8 cellular contexts compared by ENCODE assay signal in genomic region chrX:135740683-135741149, GRCh38. TPM values are rescaled to one million over a fixed set of nuclear protein-coding genes. Genes with fewer than 3 reads are reported as not detected.
DNase-seq lines count a peak whose midpoint lies in the region; ATAC-seq and TF ChIP-seq lines count a peak whose summit lies in the region.

No MANE protein-coding gene starts in this region.

- H2AFZ ChIP-seq in neural progenitor cell (replicated peaks), result no peak overlapping the region

- peak overlapping the region; percentile 32 for H3K4me3 Mint-ChIP-seq in activated naive CD8-positive, alpha-beta T cell treated with anti-CD3 and anti-CD28 coated beads for 36 hours
- H3K4me3 Mint-ChIP-seq in neural progenitor cell, result no peak overlapping the region

- H3K4me3 ChIP-seq in MG63 (no peak overlapping the region), neural progenitor cell (no peak overlapping the region)

- H3K4me2 ChIP-seq in neural progenitor cell, result no peak overlapping the region

- no peaks in the 10 kb centered on the region for H4K20me1 ChIP-seq in neural progenitor cell (ENCODE audit: low read depth)

- peak; percentile 27 for DNase-seq in AG20443 (ENCODE audit: low spot score)
- DNase-seq in MG63, result peak; percentile 27
- peak; percentile 47 for DNase-seq in activated naive CD8-positive, alpha-beta T cell treated with anti-CD3 and anti-CD28 coated beads for 36 hours
- DNase-seq in neural progenitor cell (ENCODE audit: low spot score), result peak; percentile 5
- no peak for DNase-seq in NCI-H2029 (lab: John Stamatoyannopoulos, UW)
- DNase-seq in NK-92 treated with Interleukin-12 subunit alpha and Interleukin-12 subunit beta, amount 100 ng/mL, for 24 hours (lab: John Stamatoyannopoulos, UW), result no peak
- DNase-seq in effector CD8-positive, alpha-beta T cell (lab: John Stamatoyannopoulos, UW), result no peak

- H3K9me3 Mint-ChIP-seq in activated naive CD8-positive, alpha-beta T cell treated with anti-CD3 and anti-CD28 coated beads for 36 hours, result no peaks in the 10 kb centered on the region
- peaks cover 6% of the 10 kb centered on the region for H3K9me3 Mint-ChIP-seq in neural progenitor cell

- H3K27ac ChIP-seq in neural progenitor cell, result no peak overlapping the region

- no peak overlapping the region for H3K9ac ChIP-seq in neural progenitor cell

- no peaks in the 10 kb centered on the region for H3F3A ChIP-seq in neural progenitor cell (ENCODE audit: low read depth)

- H3K36me3 ChIP-seq in MG63, result no peaks in the 10 kb centered on the region
- no peaks in the 10 kb centered on the region for H3K36me3 ChIP-seq in neural progenitor cell

- peak; percentile 75 for ATAC-seq in GM19438 (IDR thresholded peaks at IDR 0.05; ENCODE audit: low read depth, unreplicated experiment)

- no peaks in the 10 kb centered on the region for H3K4me1 ChIP-seq in neural progenitor cell

- H3K36me3 Mint-ChIP-seq in activated naive CD8-positive, alpha-beta T cell treated with anti-CD3 and anti-CD28 coated beads for 36 hours, result no peaks in the 10 kb centered on the region
- no peaks in the 10 kb centered on the region for H3K36me3 Mint-ChIP-seq in neural progenitor cell

- no peak overlapping the region for H3K27ac Mint-ChIP-seq in activated naive CD8-positive, alpha-beta T cell treated with anti-CD3 and anti-CD28 coated beads for 36 hours
- no peak overlapping the region for H3K27ac Mint-ChIP-seq in neural progenitor cell

- H3K4me1 Mint-ChIP-seq in activated naive CD8-positive, alpha-beta T cell treated with anti-CD3 and anti-CD28 coated beads for 36 hours, result no peaks in the 10 kb centered on the region
- no peaks in the 10 kb centered on the region for H3K4me1 Mint-ChIP-seq in neural progenitor cell

- no peaks in the 10 kb centered on the region for H3K27me3 Mint-ChIP-seq in activated naive CD8-positive, alpha-beta T cell treated with anti-CD3 and anti-CD28 coated beads for 36 hours
- H3K27me3 Mint-ChIP-seq in neural progenitor cell (ENCODE audit: insufficient read depth, low read depth), result peaks cover 4% of the 10 kb centered on the region

- TF ChIP-seq CTCF in neural progenitor cell (IDR thresholded peaks at IDR 0.05), result peak; percentile 28

- H3K79me2 ChIP-seq in neural progenitor cell (ENCODE audit: low read depth), result no peaks in the 10 kb centered on the region

- no peaks in the 10 kb centered on the region for H3K9me3 ChIP-seq in MG63
- peaks cover 8% of the 10 kb centered on the region for H3K9me3 ChIP-seq in neural progenitor cell (ENCODE audit: low read depth)

- H3K27me3 ChIP-seq in MG63, result no peaks in the 10 kb centered on the region
- H3K27me3 ChIP-seq in neural progenitor cell, result no peaks in the 10 kb centered on the region

RNA-seq across cellular contexts. Expression of gene CT45A3, which starts 27.3 kb away (rescaled TPM):
- not detected in 2 replicates for total RNA-seq in MG63 (2014; rRNA removed; shearing (Covaris generic); ENCODE audit: low replicate concordance)
- not detected for total RNA-seq in activated naive CD8-positive, alpha-beta T cell treated with anti-CD3 and anti-CD28 coated beads for 36 hours
- total RNA-seq in neural progenitor cell (ENCODE audit: low replicate concordance), result not detected in 2 replicates

RNA-seq across cellular contexts. Expression of gene CT45A1, which starts 27.3 kb away (rescaled TPM):
- total RNA-seq in MG63 (2014; rRNA removed; shearing (Covaris generic); ENCODE audit: low replicate concordance), result not detected in 2 replicates
- total RNA-seq in activated naive CD8-positive, alpha-beta T cell treated with anti-CD3 and anti-CD28 coated beads for 36 hours, result not detected
- total RNA-seq in neural progenitor cell (ENCODE audit: low replicate concordance), result not detected in 2 replicates

RNA-seq across cellular contexts. Expression of gene CT45A5, which starts 44.6 kb away (rescaled TPM):
- total RNA-seq in MG63 (2014; rRNA removed; shearing (Covaris generic); ENCODE audit: low replicate concordance), result not detected in 2 replicates
- total RNA-seq in activated naive CD8-positive, alpha-beta T cell treated with anti-CD3 and anti-CD28 coated beads for 36 hours, result not detected
- total RNA-seq in neural progenitor cell (ENCODE audit: low replicate concordance), result not detected in 2 replicates

Comparison
In these comparisons a context has a peak if more than half of its experiments do, and no peak if none do; other contexts are left out.
1. DNase-seq: peak in AG20443 (single experiment), MG63 (single experiment), activated naive CD8-positive, alpha-beta T cell treated with anti-CD3 and anti-CD28 coated beads for 36 hours (single experiment) and neural progenitor cell (single experiment); none in NCI-H2029 (single experiment), NK-92 treated with Interleukin-12 subunit alpha and Interleukin-12 subunit beta, amount 100 ng/mL, for 24 hours (single experiment) and effector CD8-positive, alpha-beta T cell (single experiment).